In genomic region chr10:132810141-132810806, GRCh38 we compare ENCODE assay signal across 28 cellular contexts. TPM values are rescaled to one million over a fixed set of nuclear protein-coding genes. Genes with fewer than 3 reads are reported as not detected.
"Had no signal": no experiment of that assay in that cellular context is flagged by ENCODE, and none has a peak within 500 bp of the region (broad histone marks: within the 10 kb centered on the region; RNA-seq: fewer than 3 reads in every experiment).

No MANE protein-coding gene starts in this region.

- H3K4me1 ChIP-seq: esophagus muscularis mucosa, gastroesophageal sphincter, left ventricle myocardium inferior, pancreas, prostate gland, sigmoid colon had no signal

- H3K4me3 ChIP-seq: esophagus muscularis mucosa, gastroesophageal sphincter, left ventricle myocardium inferior, lung, pancreas, prostate gland, sigmoid colon, skin epidermis had no signal

- H3K27me3 ChIP-seq: pancreas had no signal

- H3K9me3 ChIP-seq: esophagus muscularis mucosa, gastroesophageal sphincter, left ventricle myocardium inferior, pancreas, prostate gland, sigmoid colon had no signal

- ATAC-seq: gastroesophageal sphincter; left cardiac atrium; naive thymus-derived CD4-positive, alpha-beta T cell; pancreas; stimulated activated naive B cell treated with anti-CD40 and anti-IgM and Interleukin-4, amounts not matched to agents 10 μg/mL and 1 μg/mL and 100 μg/mL, for 72 hours; stimulated activated naive CD8-positive, alpha-beta T cell treated with anti-CD3 and anti-CD28 coated beads, Interleukin-15, amount 100 ng/mL, for 72 hours had no signal

- FAIRE-seq: keratinocyte, pancreas had no signal

- H3K36me3 ChIP-seq: esophagus muscularis mucosa, gastroesophageal sphincter, left ventricle myocardium inferior, pancreas, prostate gland, sigmoid colon had no signal

- DNase-seq: effector memory CD4-positive, alpha-beta T cell; foreskin fibroblast; glutamatergic neuron; immature natural killer cell; left cardiac atrium; naive thymus-derived CD4-positive, alpha-beta T cell; occipital lobe; retina; stimulated activated CD4-positive, alpha-beta T cell treated with anti-CD3 and anti-CD28 coated beads, Interleukin-2, amount 100 ng/mL, for 24 hours; stimulated activated CD4-positive, alpha-beta T cell treated with anti-CD3 and anti-CD28 coated beads, Interleukin-4, amount 100 ng/mL, for 4 hours; stimulated activated naive B cell treated with anti-CD40 and anti-IgM and Interleukin-4, amounts not matched to agents 10 μg/mL and 1 μg/mL and 100 μg/mL, for 72 hours; stimulated activated naive CD8-positive, alpha-beta T cell treated with anti-CD3 and anti-CD28 coated beads, Interleukin-15, amount 100 ng/mL, for 72 hours; substantia nigra; trophoblast cell had no signal

- H3K27ac ChIP-seq: epithelial cell of prostate, esophagus muscularis mucosa, gastroesophageal sphincter, left ventricle myocardium inferior, pancreas, prostate gland, sigmoid colon, skin epidermis had no signal

RNA-seq across cellular contexts. Expression of gene NKX6-2, which starts 24.3 kb away (rescaled TPM):
- total RNA-seq: esophagus muscularis mucosa; gastroesophageal sphincter; left cardiac atrium; left ventricle myocardium inferior; lung; mesenteric fat pad; mononuclear cell; naive thymus-derived CD4-positive, alpha-beta T cell; neural crest cell; occipital lobe; sigmoid colon; urinary bladder had no signal
- polyA plus RNA-seq: immature natural killer cell, keratinocyte had no signal
